1 cellular context compared by ENCODE assay signal in genomic region chr4:51844157-51845054, GRCh38.
TF ChIP-seq lines count a peak whose summit lies in the region.

No MANE protein-coding gene starts in this region.

TF ChIP-seq in HepG2, 621 proteins besides CTCF, POLR2A, EP300 and RAD21 (continued from another document and continues in another):
- TF ChIP-seq, protein P1, sequence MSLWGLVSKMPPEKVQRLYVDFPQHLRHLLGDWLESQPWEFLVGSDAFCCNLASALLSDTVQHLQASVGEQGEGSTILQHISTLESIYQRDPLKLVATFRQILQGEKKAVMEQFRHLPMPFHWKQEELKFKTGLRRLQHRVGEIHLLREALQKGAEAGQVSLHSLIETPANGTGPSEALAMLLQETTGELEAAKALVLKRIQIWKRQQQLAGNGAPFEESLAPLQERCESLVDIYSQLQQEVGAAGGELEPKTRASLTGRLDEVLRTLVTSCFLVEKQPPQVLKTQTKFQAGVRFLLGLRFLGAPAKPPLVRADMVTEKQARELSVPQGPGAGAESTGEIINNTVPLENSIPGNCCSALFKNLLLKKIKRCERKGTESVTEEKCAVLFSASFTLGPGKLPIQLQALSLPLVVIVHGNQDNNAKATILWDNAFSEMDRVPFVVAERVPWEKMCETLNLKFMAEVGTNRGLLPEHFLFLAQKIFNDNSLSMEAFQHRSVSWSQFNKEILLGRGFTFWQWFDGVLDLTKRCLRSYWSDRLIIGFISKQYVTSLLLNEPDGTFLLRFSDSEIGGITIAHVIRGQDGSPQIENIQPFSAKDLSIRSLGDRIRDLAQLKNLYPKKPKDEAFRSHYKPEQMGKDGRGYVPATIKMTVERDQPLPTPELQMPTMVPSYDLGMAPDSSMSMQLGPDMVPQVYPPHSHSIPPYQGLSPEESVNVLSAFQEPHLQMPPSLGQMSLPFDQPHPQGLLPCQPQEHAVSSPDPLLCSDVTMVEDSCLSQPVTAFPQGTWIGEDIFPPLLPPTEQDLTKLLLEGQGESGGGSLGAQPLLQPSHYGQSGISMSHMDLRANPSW (CRISPR knock-in tag; IDR thresholded peaks at IDR 0.05; ENCODE audit: borderline replicate concordance): peak; percentile 60; the same call in 1 of the 2 replicates
- TF ChIP-seq ZNF749 (CRISPR knock-in tag; IDR thresholded peaks at IDR 0.05; ENCODE audit: borderline replicate concordance) (no peak), ZC3H4 (CRISPR knock-in tag; IDR thresholded peaks at IDR 0.05; ENCODE audit: borderline replicate concordance) (no peak), ZNF720 (CRISPR knock-in tag; IDR thresholded peaks at IDR 0.05) (no peak), SOX6 (IDR thresholded peaks at IDR 0.05) (no peak), SOX6 (CRISPR knock-in tag; IDR thresholded peaks at IDR 0.05) (peak; percentile 12; the same call in 1 of the 2 replicates), XRCC5 (optimal IDR thresholded peaks at IDR 0.05; ENCODE audit: low read length) (peak; percentile 57), XBP1 (CRISPR knock-in tag; IDR thresholded peaks at IDR 0.05) (no peak), POGK (CRISPR knock-in tag; conservative IDR thresholded peaks at IDR 0.05) (0 out of 2 replicates have a peak, but pooled peaks have one; percentile 46), ZNF543 (CRISPR knock-in tag; IDR thresholded peaks at IDR 0.05) (no peak), ZFP37 (CRISPR knock-in tag; IDR thresholded peaks at IDR 0.05; ENCODE audit: borderline replicate concordance) (no peak), ZNF276 (CRISPR knock-in tag; IDR thresholded peaks at IDR 0.05; ENCODE audit: low read depth) (0 out of 2 replicates have a peak, but pooled peaks have one; percentile 9), KDM1A (CRISPR knock-in tag; IDR thresholded peaks at IDR 0.05) (no peak), PCBP2 (optimal IDR thresholded peaks at IDR 0.05; ENCODE audit: low read depth, low read length, poor library complexity, severe bottlenecking) (no peak), ZNF770 (CRISPR knock-in tag; IDR thresholded peaks at IDR 0.05) (no peak), ZNF33A (CRISPR knock-in tag; IDR thresholded peaks at IDR 0.05; ENCODE audit: borderline replicate concordance) (no peak), ZNF567 (CRISPR knock-in tag; IDR thresholded peaks at IDR 0.05; ENCODE audit: borderline replicate concordance) (no peak), ZSCAN21 (CRISPR knock-in tag; IDR thresholded peaks at IDR 0.05; ENCODE audit: borderline replicate concordance) (no peak), MED8 (CRISPR knock-in tag; IDR thresholded peaks at IDR 0.05; ENCODE audit: insufficient replicate concordance) (no peak), RAD51 (IDR thresholded peaks at IDR 0.05; ENCODE audit: borderline replicate concordance) (no peak), ATF1 (CRISPR knock-in tag; IDR thresholded peaks at IDR 0.05) (no peak), PAWR (CRISPR knock-in tag; IDR thresholded peaks at IDR 0.05; ENCODE audit: borderline replicate concordance) (no peak), ARNTL (CRISPR knock-in tag; IDR thresholded peaks at IDR 0.05) (no peak; the same call in 1 of the 2 replicates), SIX4 (CRISPR knock-in tag; IDR thresholded peaks at IDR 0.05) (no peak), GATA4 (IDR thresholded peaks at IDR 0.05; ENCODE audit: borderline replicate concordance, low read depth) (no peak), MIER3 (CRISPR knock-in tag; IDR thresholded peaks at IDR 0.05; ENCODE audit: borderline replicate concordance) (no peak), CEBPG (CRISPR knock-in tag; IDR thresholded peaks at IDR 0.05) (no peak), RERE (CRISPR knock-in tag; IDR thresholded peaks at IDR 0.05; ENCODE audit: low read depth) (no peak), FOSL2 (CRISPR knock-in tag; IDR thresholded peaks at IDR 0.05) (peak; percentile 22; the same call in 1 of the 2 replicates), ZNF644 (CRISPR knock-in tag; IDR thresholded peaks at IDR 0.05; ENCODE audit: low read depth) (no peak), NFIC (IDR thresholded peaks at IDR 0.05; ENCODE audit: low read length) (no peak), ZNF570 (CRISPR knock-in tag; IDR thresholded peaks at IDR 0.05; ENCODE audit: borderline replicate concordance) (no peak), ZNF3 (CRISPR knock-in tag; IDR thresholded peaks at IDR 0.05) (no peak)
- TF ChIP-seq, protein P2, sequence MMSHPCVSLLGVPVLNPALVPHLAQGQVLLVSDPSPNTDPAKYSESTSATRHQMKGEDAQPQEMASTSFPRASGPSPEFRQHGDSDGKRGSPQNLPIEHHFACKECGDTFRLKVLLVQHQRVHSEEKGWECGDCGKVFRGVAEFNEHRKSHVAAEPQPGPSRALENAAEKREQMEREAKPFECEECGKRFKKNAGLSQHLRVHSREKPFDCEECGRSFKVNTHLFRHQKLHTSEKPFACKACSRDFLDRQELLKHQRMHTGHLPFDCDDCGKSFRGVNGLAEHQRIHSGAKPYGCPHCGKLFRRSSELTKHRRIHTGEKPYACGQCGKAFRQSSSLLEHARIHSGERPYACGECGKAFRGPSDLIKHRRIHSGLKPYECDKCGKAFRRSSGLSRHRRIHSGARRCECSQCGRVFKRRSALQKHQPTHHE (CRISPR knock-in tag; IDR thresholded peaks at IDR 0.05; ENCODE audit: borderline replicate concordance): no peak
- TF ChIP-seq, protein P3, sequence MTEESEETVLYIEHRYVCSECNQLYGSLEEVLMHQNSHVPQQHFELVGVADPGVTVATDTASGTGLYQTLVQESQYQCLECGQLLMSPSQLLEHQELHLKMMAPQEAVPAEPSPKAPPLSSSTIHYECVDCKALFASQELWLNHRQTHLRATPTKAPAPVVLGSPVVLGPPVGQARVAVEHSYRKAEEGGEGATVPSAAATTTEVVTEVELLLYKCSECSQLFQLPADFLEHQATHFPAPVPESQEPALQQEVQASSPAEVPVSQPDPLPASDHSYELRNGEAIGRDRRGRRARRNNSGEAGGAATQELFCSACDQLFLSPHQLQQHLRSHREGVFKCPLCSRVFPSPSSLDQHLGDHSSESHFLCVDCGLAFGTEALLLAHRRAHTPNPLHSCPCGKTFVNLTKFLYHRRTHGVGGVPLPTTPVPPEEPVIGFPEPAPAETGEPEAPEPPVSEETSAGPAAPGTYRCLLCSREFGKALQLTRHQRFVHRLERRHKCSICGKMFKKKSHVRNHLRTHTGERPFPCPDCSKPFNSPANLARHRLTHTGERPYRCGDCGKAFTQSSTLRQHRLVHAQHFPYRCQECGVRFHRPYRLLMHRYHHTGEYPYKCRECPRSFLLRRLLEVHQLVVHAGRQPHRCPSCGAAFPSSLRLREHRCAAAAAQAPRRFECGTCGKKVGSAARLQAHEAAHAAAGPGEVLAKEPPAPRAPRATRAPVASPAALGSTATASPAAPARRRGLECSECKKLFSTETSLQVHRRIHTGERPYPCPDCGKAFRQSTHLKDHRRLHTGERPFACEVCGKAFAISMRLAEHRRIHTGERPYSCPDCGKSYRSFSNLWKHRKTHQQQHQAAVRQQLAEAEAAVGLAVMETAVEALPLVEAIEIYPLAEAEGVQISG (CRISPR knock-in tag; IDR thresholded peaks at IDR 0.05): peak; percentile 59; the same call in 1 of the 2 replicates
- TF ChIP-seq, protein P4, sequence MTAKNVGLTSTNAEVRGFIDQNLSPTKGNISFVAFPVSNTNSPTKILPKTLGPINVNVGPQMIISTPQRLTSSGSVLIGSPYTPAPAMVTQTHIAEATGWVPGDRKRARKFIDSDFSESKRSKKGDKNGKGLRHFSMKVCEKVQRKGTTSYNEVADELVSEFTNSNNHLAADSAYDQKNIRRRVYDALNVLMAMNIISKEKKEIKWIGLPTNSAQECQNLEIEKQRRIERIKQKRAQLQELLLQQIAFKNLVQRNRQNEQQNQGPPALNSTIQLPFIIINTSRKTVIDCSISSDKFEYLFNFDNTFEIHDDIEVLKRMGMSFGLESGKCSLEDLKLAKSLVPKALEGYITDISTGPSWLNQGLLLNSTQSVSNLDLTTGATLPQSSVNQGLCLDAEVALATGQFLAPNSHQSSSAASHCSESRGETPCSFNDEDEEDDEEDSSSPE (CRISPR knock-in tag; IDR thresholded peaks at IDR 0.05): peak; percentile 69
- TF ChIP-seq, protein P5, sequence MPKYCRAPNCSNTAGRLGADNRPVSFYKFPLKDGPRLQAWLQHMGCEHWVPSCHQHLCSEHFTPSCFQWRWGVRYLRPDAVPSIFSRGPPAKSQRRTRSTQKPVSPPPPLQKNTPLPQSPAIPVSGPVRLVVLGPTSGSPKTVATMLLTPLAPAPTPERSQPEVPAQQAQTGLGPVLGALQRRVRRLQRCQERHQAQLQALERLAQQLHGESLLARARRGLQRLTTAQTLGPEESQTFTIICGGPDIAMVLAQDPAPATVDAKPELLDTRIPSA (CRISPR knock-in tag; IDR thresholded peaks at IDR 0.05; ENCODE audit: borderline replicate concordance): 0 out of 2 replicates have a peak, but pooled peaks have one; percentile 76
- TF ChIP-seq, protein P6, sequence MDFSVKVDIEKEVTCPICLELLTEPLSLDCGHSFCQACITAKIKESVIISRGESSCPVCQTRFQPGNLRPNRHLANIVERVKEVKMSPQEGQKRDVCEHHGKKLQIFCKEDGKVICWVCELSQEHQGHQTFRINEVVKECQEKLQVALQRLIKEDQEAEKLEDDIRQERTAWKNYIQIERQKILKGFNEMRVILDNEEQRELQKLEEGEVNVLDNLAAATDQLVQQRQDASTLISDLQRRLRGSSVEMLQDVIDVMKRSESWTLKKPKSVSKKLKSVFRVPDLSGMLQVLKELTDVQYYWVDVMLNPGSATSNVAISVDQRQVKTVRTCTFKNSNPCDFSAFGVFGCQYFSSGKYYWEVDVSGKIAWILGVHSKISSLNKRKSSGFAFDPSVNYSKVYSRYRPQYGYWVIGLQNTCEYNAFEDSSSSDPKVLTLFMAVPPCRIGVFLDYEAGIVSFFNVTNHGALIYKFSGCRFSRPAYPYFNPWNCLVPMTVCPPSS (IDR thresholded peaks at IDR 0.05): no peak
